Comparison of ENCODE assay signal across 8 cellular contexts in the genomic region with DNA sequence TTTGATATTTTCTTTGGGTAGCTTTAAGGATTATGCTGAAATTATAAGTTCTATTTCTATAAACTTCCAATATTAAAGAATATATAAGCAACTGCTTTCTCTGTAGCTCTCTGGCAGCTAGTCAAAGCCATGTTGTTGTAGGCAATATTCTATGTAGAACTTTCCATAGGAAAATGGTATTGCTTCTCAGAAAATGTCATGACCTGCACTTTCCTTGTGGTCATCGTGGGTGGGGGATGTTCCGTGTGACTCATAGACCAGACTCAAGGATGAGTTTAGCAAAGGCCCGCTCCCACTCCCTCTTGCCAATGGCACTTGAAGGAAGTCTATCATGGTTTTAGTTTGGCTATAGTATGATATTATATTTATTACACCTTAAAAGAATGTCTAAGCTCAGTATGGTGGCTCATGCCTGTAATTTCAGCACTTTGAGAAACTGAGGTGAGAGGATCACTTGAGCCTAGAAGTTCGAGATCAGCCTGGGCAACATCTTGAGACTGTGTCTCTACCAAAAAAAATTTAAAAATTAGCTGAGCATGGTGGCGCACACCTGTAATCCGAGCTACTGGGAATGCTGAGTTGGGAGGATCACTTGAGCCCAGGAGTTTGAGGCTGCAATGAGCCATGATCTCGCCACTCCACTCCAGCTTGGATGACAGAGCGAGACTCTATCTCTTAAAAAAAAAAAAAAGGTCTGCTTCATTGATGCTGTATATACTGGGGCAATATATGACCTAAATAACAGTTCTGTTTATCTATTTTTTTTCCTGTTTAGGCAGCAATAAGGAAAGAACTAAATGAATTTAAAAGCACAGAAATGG.
A peak's percentile ranks its signal among the peaks of the same experiment; 100 is the strongest.
DNase-seq lines count a peak whose midpoint lies in the region; ATAC-seq and TF ChIP-seq lines count a peak whose summit lies in the region.

No MANE protein-coding gene starts in this region.

- ATAC-seq in GM19395 (IDR thresholded peaks at IDR 0.05; ENCODE audit: unreplicated experiment), result no peak
- ATAC-seq in GM18873 (IDR thresholded peaks at IDR 0.05; ENCODE audit: low FRiP score, unreplicated experiment), result no peak
- ATAC-seq in GM18868 (IDR thresholded peaks at IDR 0.05; ENCODE audit: unreplicated experiment), result no peak

- no peak overlapping the region for H3K27ac ChIP-seq in HEK293 (ENCODE audit: extremely low read depth, low read depth, low read length)

- no peaks in the 10 kb centered on the region for H3K4me1 ChIP-seq in HEK293 (ENCODE audit: control insufficient read depth, insufficient read depth, low read length)

- DNase-seq in activated CD4-positive, alpha-beta T cell treated with anti-CD3 and anti-CD28 coated beads for 4 hours, result peak; percentile 68 to 76
- peak; percentile 19 for DNase-seq in dedifferentiated amniotic fluid mesenchymal stem cell (ENCODE audit: extremely low spot score)
- peak; percentile 41 to 62 (median 57) for DNase-seq in stimulated activated CD4-positive, alpha-beta T cell treated with anti-CD3 and anti-CD28 coated beads, TNF-alpha, amount 100 ng/mL, for 4 hours (ENCODE audit: low read depth in 3 of 3)
- DNase-seq in D341Med (ENCODE audit: low spot score), result no peak

- POLR2A ChIA-PET in HEK293 (lab: Yijun Ruan, JAX), result interaction anchor here (1.4 kb wide), 1 partner anchor 37 kb away, joined by 4 read pairs; a partner anchor contains a TSS

- CTCF ChIA-PET in HEK293 (lab: Yijun Ruan, JAX), result interaction anchor here (1.1 kb wide), 1 partner anchor 42 kb away, joined by 5 read pairs; no protein-coding TSS in a partner anchor

- H3K4me3 ChIP-seq in HEK293 (ENCODE audit: low read depth, low read length), result no peak overlapping the region

- peaks cover 7 to 11% of the 10 kb centered on the region in 2 experiments; a peak in 2 of 3 replicates for H3K36me3 ChIP-seq in HEK293 (ENCODE audit: control insufficient read depth in 2 of 2, insufficient read depth in 1 of 2, low read length in 2 of 2)

- no peaks in the 10 kb centered on the region for H3K9me3 ChIP-seq in HEK293 (ENCODE audit: control insufficient read depth, insufficient read depth, low read depth, low read length)

- no peak for TF ChIP-seq CTCF in HEK293 (tag by site-specific recombination; IDR thresholded peaks at IDR 0.05)

TF ChIP-seq in HEK293, 187 proteins besides CTCF, POLR2A, EP300 and RAD21:
- TF ChIP-seq EGR2 (tag by site-specific recombination; IDR thresholded peaks at IDR 0.05; ENCODE audit: low read depth), result 0 out of 2 replicates have a peak, but pooled peaks have one; percentile 20
- TF ChIP-seq OSR2 (tag by site-specific recombination; IDR thresholded peaks at IDR 0.05), result no peak
